8 cellular contexts compared by ENCODE assay signal in genomic region chr11:15649371-15650104, GRCh38.
DNase-seq lines count a peak whose midpoint lies in the region; ATAC-seq and TF ChIP-seq lines count a peak whose summit lies in the region.

No MANE protein-coding gene starts in this region.

- no peaks in the 10 kb centered on the region for H3K36me3 Mint-ChIP-seq in mesothelial cell of epicardium

- intact Hi-C loops in gastrocnemius medialis (cut with DNase I; ENCODE audit: low total_unique reads), result loop anchor here (1.0 to 10.0 kb wide), 4 partner anchors 57 to 963 kb away; no protein-coding TSS in a partner anchor

- H3K27me3 ChIP-seq in gastrocnemius medialis, result no peaks in the 10 kb centered on the region

- no peak overlapping the region for H3K4me3 Mint-ChIP-seq in mesothelial cell of epicardium

- H3K27ac ChIP-seq in caudate nucleus (ENCODE audit: low read depth, low read length), result peak overlapping the region; percentile 46
- peak overlapping the region; percentile 50 to 72 (median 59) for H3K27ac ChIP-seq in gastrocnemius medialis

- TF ChIP-seq POLR2A in gastrocnemius medialis (IDR thresholded peaks at IDR 0.05), result no peak

- DNase-seq in caudate nucleus (lab: John Stamatoyannopoulos, UW) (no peak), gastrocnemius medialis (no peak), mesothelial cell of epicardium (ENCODE audit: low spot score in 2 of 2, unreplicated experiment in 2 of 2) (no peak), NCI-H2029 treated with DMSO at 0.1 percent for 48 hours (lab: John Stamatoyannopoulos, UW) (no peak), HK-2 (ENCODE audit: unreplicated experiment) (no peak), NAMALWA (ENCODE audit: low spot score) (no peak)

- peak overlapping the region in 3 of 4 donors; percentile 44 to 55 (median 46) for H3K4me3 ChIP-seq in gastrocnemius medialis

- peaks cover 9 to 23% of the 10 kb centered on the region in 2 donors for H3K4me1 ChIP-seq in gastrocnemius medialis

- H3K9me3 Mint-ChIP-seq in mesothelial cell of epicardium, result no peaks in the 10 kb centered on the region

- no peaks in the 10 kb centered on the region for H3K36me3 ChIP-seq in gastrocnemius medialis

- in situ Hi-C loops in gastrocnemius medialis (cut with MboI; ENCODE audit: low sequenced_read_pairs in 4 of 4), result loop anchor here (10.0 to 25.0 kb wide), 2 partner anchors 955 to 963 kb away; no protein-coding TSS in a partner anchor

- TF ChIP-seq CTCF in gastrocnemius medialis (IDR thresholded peaks at IDR 0.05 in 4 of 5, conservative IDR thresholded peaks at IDR 0.05 in 1 of 5) (no peak), mesothelial cell of epicardium (IDR thresholded peaks at IDR 0.05; ENCODE audit: unreplicated experiment) (no peak)

- peaks cover 3% of the 10 kb centered on the region for H3K27me3 Mint-ChIP-seq in mesothelial cell of epicardium (ENCODE audit: low read depth)

- ATAC-seq in GM19043 (IDR thresholded peaks at IDR 0.05; ENCODE audit: low read depth, unreplicated experiment), result peak; percentile 13
- ATAC-seq in HG03045 (IDR thresholded peaks at IDR 0.05; ENCODE audit: unreplicated experiment), result peak; percentile 23
- ATAC-seq in gastrocnemius medialis, result no peak

- peaks cover 18% of the 10 kb centered on the region for H3K4me1 Mint-ChIP-seq in mesothelial cell of epicardium

- no peak overlapping the region for H3K27ac Mint-ChIP-seq in mesothelial cell of epicardium

- H3K9me3 ChIP-seq in gastrocnemius medialis, result no peaks in the 10 kb centered on the region

Comparison
In these comparisons a context has a peak if more than half of its experiments do, and no peak if none do; other contexts are left out.
1. ATAC-seq: peak in GM19043 (single experiment) and HG03045 (single experiment); none in gastrocnemius medialis (0 of 2).